In genomic region chr1:228164561-228165371, GRCh38 we compare ENCODE assay signal across 6 cellular contexts. TPM values are rescaled to one million over a fixed set of nuclear protein-coding genes. Genes with fewer than 3 reads are reported as not detected.
DNase-seq lines count a peak whose midpoint lies in the region; ATAC-seq and TF ChIP-seq lines count a peak whose summit lies in the region.

No MANE protein-coding gene starts in this region.

- ATAC-seq in thoracic aorta (ENCODE audit: insufficient number of reproducible peaks, low FRiP score, low read depth) (peak; percentile 5), GM18870 (IDR thresholded peaks at IDR 0.05; ENCODE audit: unreplicated experiment) (no peak)

- DNase-seq in GF-D8 (lab: John Stamatoyannopoulos, UW) = peak; percentile 27
- peak; percentile 15 for DNase-seq in NCI-H146 treated with DMSO at 0.1 percent for 48 hours (lab: John Stamatoyannopoulos, UW; ENCODE audit: unreplicated experiment)
- no peak for DNase-seq in fibroblast of villous mesenchyme (ENCODE audit: low read depth)
- no peak for DNase-seq in thoracic aorta (ENCODE audit: low spot score)
- DNase-seq in activated CD8-positive, alpha-beta memory T cell treated with anti-CD3 and anti-CD28 coated beads, Interleukin-2, amount 50 U/mL, for 48 hours = no peak

- H3K27ac ChIP-seq in thoracic aorta = peak overlapping the region; percentile 88 to 90

- no peaks in the 10 kb centered on the region for H3K36me3 ChIP-seq in thoracic aorta

- peak overlapping the region; percentile 57 for H3K4me3 ChIP-seq in fibroblast of villous mesenchyme (ENCODE audit: low read depth, low read length)
- H3K4me3 ChIP-seq in thoracic aorta = peak overlapping the region; percentile 90

- H3K27me3 ChIP-seq in thoracic aorta (replicated peaks; ENCODE audit: insufficient read depth) = no peaks in the 10 kb centered on the region

- TF ChIP-seq CTCF in fibroblast of villous mesenchyme (IDR thresholded peaks at IDR 0.05; ENCODE audit: insufficient read depth, low read depth, low read length) (no peak), thoracic aorta (IDR thresholded peaks at IDR 0.05) (no peak)

- peaks cover 3 to 17% of the 10 kb centered on the region in 2 donors for H3K4me1 ChIP-seq in thoracic aorta (ENCODE audit: control insufficient read depth in 1 of 2, low read depth in 2 of 2)

- H3K9me3 ChIP-seq in thoracic aorta = no peaks in the 10 kb centered on the region

RNA-seq across cellular contexts. Expression of gene IBA57, which starts 0.8 kb away (rescaled TPM):
- 3.5 and 4.3 TPM in 2 replicates for total RNA-seq in fibroblast of villous mesenchyme
- total RNA-seq in thoracic aorta = 10 to 100 TPM in 1 of 2 donors, 1 to 10 TPM in 1; 3.5 to 12.2 TPM

RNA-seq across cellular contexts. Expression of gene GJC2, which starts 15.0 kb away (rescaled TPM):
- total RNA-seq in fibroblast of villous mesenchyme = 2.6 and 3.9 TPM in 2 replicates
- 1 to 10 TPM in 1 of 2 donors, under 1 TPM in 1; 0.95 to 3.6 TPM for total RNA-seq in thoracic aorta

RNA-seq across cellular contexts. Expression of gene GUK1, which starts 24.7 kb away (rescaled TPM):
- 367 and 380 TPM in 2 replicates for total RNA-seq in fibroblast of villous mesenchyme
- total RNA-seq in thoracic aorta = 100 to 1,000 TPM; 252 to 422 TPM

RNA-seq across cellular contexts. Expression of gene OBSCN, which starts 43.1 kb away (rescaled TPM):
- total RNA-seq in fibroblast of villous mesenchyme (13.0 and 14.5 TPM in 2 replicates), thoracic aorta (10 to 100 TPM; 22.3 to 40.2 TPM)

RNA-seq across cellular contexts. Expression of gene MRPL55, which starts 55.7 kb away (rescaled TPM):
- total RNA-seq in fibroblast of villous mesenchyme = 39.3 and 48.0 TPM in 2 replicates
- 10 to 100 TPM; 32.4 to 79.3 TPM for total RNA-seq in thoracic aorta

Comparison
In these comparisons a context has a peak if more than half of its experiments do, and no peak if none do; other contexts are left out.
1. DNase-seq: peak in GF-D8 (single experiment) and NCI-H146 treated with DMSO at 0.1 percent for 48 hours (single experiment); none in fibroblast of villous mesenchyme (single experiment), thoracic aorta (single experiment) and activated CD8-positive, alpha-beta memory T cell treated with anti-CD3 and anti-CD28 coated beads, Interleukin-2, amount 50 U/mL, for 48 hours (single experiment).